26 cellular contexts compared by ENCODE assay signal in the genomic region with DNA sequence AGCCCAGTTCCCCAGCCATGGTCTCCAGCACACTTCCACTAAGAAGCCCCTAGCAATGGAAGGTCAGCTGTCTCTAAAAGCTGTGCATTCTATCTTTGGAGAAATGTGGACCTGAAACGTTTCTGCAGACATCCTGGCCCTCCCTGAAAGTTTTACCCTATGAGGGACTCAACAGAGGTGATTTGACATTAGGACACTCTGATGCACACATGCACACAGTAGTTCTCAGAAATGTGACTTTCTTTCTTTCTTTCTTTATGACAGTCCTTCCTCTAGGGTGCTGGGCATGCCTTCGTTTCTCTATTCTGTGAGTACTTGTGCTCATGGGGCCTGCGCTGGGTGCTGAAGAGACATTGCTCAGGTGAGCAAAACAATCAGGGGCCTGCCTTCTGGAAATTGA.
DNase-seq lines count a peak whose midpoint lies in the region; ATAC-seq and TF ChIP-seq lines count a peak whose summit lies in the region.
"Had no signal": no experiment of that assay in that cellular context is flagged by ENCODE, and none has a peak within 500 bp of the region (broad histone marks: within the 10 kb centered on the region; RNA-seq: fewer than 3 reads in every experiment).

No MANE protein-coding gene starts in this region.

- H3K27ac Mint-ChIP-seq in MCF 10A (ENCODE audit: low read depth, unreplicated experiment), result no peak overlapping the region
- H3K27ac Mint-ChIP-seq in activated T-helper 1 cell treated with anti-CD3 and anti-CD28 coated beads, Interleukin-12 subunit alpha, Interleukin-12 subunit beta, Interleukin-2, Interleukin-4 antibody, amounts not matched to agents 30 ng/mL and 10 ng/mL and 1 ng/mL, durations not matched to agents 14 hours and 24 hours and 36 hours, result peak overlapping the region; percentile 91
- peak overlapping the region; percentile 55 for H3K27ac Mint-ChIP-seq in stimulated activated naive CD8-positive, alpha-beta T cell treated with anti-CD3 and anti-CD28 coated beads, Interleukin-15, Interleukin-2, amounts not matched to agents 100 ng/mL and 50 ng/mL, for 24 hours
- peak overlapping the region in 2 of 8 donors; percentile 40 to 81 for H3K27ac Mint-ChIP-seq in CD8-positive, alpha-beta memory T cell
- H3K27ac Mint-ChIP-seq: activated naive CD4-positive, alpha-beta T cell treated with anti-CD3 and anti-CD28 coated beads for 36 hours; GM23338; mesothelial cell of epicardium had no signal

- H3K4me3 Mint-ChIP-seq in MCF 10A (ENCODE audit: unreplicated experiment), result no peak overlapping the region
- peak overlapping the region; percentile 50 for H3K4me3 Mint-ChIP-seq in activated T-helper 1 cell treated with anti-CD3 and anti-CD28 coated beads, Interleukin-12 subunit alpha, Interleukin-12 subunit beta, Interleukin-2, Interleukin-4 antibody, amounts not matched to agents 30 ng/mL and 10 ng/mL and 1 ng/mL, durations not matched to agents 14 hours and 24 hours and 36 hours
- no peak overlapping the region for H3K4me3 Mint-ChIP-seq in stimulated activated naive CD8-positive, alpha-beta T cell treated with anti-CD3 and anti-CD28 coated beads, Interleukin-15, Interleukin-2, amounts not matched to agents 100 ng/mL and 50 ng/mL, for 24 hours
- H3K4me3 Mint-ChIP-seq in CD8-positive, alpha-beta memory T cell, result peak overlapping the region in 1 of 7 donors; percentile 15
- H3K4me3 Mint-ChIP-seq: activated CD4-positive, alpha-beta T cell treated with anti-CD3 and anti-CD28 coated beads, Interleukin-2, amount 10 ng/mL, durations not matched to agents 7 days and 5 days; activated naive CD4-positive, alpha-beta T cell treated with anti-CD3 and anti-CD28 coated beads for 36 hours; GM23338; mesothelial cell of epicardium had no signal

- H3K27ac ChIP-seq in breast epithelium, result peak overlapping the region; percentile 89 to 90
- no peak overlapping the region for H3K27ac ChIP-seq in CD8-positive, alpha-beta memory T cell (ENCODE audit: low read depth, low read length)
- H3K27ac ChIP-seq: C4-2B, colonic mucosa, suprapubic skin, upper lobe of right lung had no signal

- CTCF ChIA-PET in MCF 10A (lab: Yijun Ruan, JAX), result interaction anchor here (0.6 kb wide), 1 partner anchor 21 kb away, joined by 3 read pairs; no protein-coding TSS in a partner anchor
- CTCF ChIA-PET in CD8-positive, alpha-beta memory T cell (lab: Charles Lee), result interaction anchor here (1.0 kb wide), 1 partner anchor 13 kb away, joined by 3 read pairs; no protein-coding TSS in a partner anchor

- DNase-seq in breast epithelium (ENCODE audit: low spot score in 2 of 2) (no peak), MCF 10A (ENCODE audit: unreplicated experiment) (no peak), inferior parietal cortex (ENCODE audit: extremely low spot score) (no peak)
- DNase-seq in activated T-helper 1 cell treated with anti-CD3 and anti-CD28 coated beads, Interleukin-12 subunit alpha, Interleukin-12 subunit beta, Interleukin-2, Interleukin-4 antibody, amounts not matched to agents 30 ng/mL and 10 ng/mL and 1 ng/mL, durations not matched to agents 14 hours and 24 hours and 36 hours (ENCODE audit: low spot score), result no peak
- DNase-seq in CD8-positive, alpha-beta memory T cell, result no peak
- DNase-seq: activated CD4-positive, alpha-beta T cell treated with anti-CD3 and anti-CD28 coated beads, Interleukin-2, amount 10 ng/mL, durations not matched to agents 7 days and 5 days; amygdala; colonic mucosa; DMS 273 treated with DMSO at 0.1 percent for 48 hours; effector memory CD4-positive, alpha-beta T cell; EL; erythroblast; glutamatergic neuron; left ventricle myocardium superior; naive thymus-derived CD4-positive, alpha-beta T cell; NCI-H1436 treated with DMSO at 0.1 percent for 48 hours; NCI-H446; NCI-H82; upper lobe of right lung had no signal

- H3K4me1 ChIP-seq in breast epithelium, result peaks cover 0 to 4% of the 10 kb centered on the region in 2 donors
- peaks cover 12% of the 10 kb centered on the region for H3K4me1 ChIP-seq in CD8-positive, alpha-beta memory T cell (ENCODE audit: insufficient read depth, low read length)
- H3K4me1 ChIP-seq: colonic mucosa, upper lobe of right lung had no signal

- no peak for TF ChIP-seq CTCF in breast epithelium (IDR thresholded peaks at IDR 0.05)
- TF ChIP-seq CTCF in MCF 10A (IDR thresholded peaks at IDR 0.05; ENCODE audit: unreplicated experiment), result no peak

- H3K4me1 Mint-ChIP-seq in MCF 10A (ENCODE audit: insufficient read depth, unreplicated experiment), result peaks cover 14% of the 10 kb centered on the region
- peaks cover 41% of the 10 kb centered on the region for H3K4me1 Mint-ChIP-seq in activated T-helper 1 cell treated with anti-CD3 and anti-CD28 coated beads, Interleukin-12 subunit alpha, Interleukin-12 subunit beta, Interleukin-2, Interleukin-4 antibody, amounts not matched to agents 30 ng/mL and 10 ng/mL and 1 ng/mL, durations not matched to agents 14 hours and 24 hours and 36 hours (ENCODE audit: low read depth)
- peaks cover 29% of the 10 kb centered on the region for H3K4me1 Mint-ChIP-seq in stimulated activated naive CD8-positive, alpha-beta T cell treated with anti-CD3 and anti-CD28 coated beads, Interleukin-15, Interleukin-2, amounts not matched to agents 100 ng/mL and 50 ng/mL, for 24 hours (ENCODE audit: low read depth)
- H3K4me1 Mint-ChIP-seq in CD8-positive, alpha-beta memory T cell, result peaks cover 15 to 26% (median 21%) of the 10 kb centered on the region in 3 donors

- H3K27me3 Mint-ChIP-seq in MCF 10A (ENCODE audit: insufficient read depth, unreplicated experiment), result no peaks in the 10 kb centered on the region
- H3K27me3 Mint-ChIP-seq in activated T-helper 1 cell treated with anti-CD3 and anti-CD28 coated beads, Interleukin-12 subunit alpha, Interleukin-12 subunit beta, Interleukin-2, Interleukin-4 antibody, amounts not matched to agents 30 ng/mL and 10 ng/mL and 1 ng/mL, durations not matched to agents 14 hours and 24 hours and 36 hours (ENCODE audit: insufficient read depth), result no peaks in the 10 kb centered on the region
- H3K27me3 Mint-ChIP-seq in stimulated activated naive CD8-positive, alpha-beta T cell treated with anti-CD3 and anti-CD28 coated beads, Interleukin-15, Interleukin-2, amounts not matched to agents 100 ng/mL and 50 ng/mL, for 24 hours, result no peaks in the 10 kb centered on the region
- H3K27me3 Mint-ChIP-seq in CD8-positive, alpha-beta memory T cell, result peaks cover 0 to 1% of the 10 kb centered on the region in 2 donors
- H3K27me3 Mint-ChIP-seq: activated CD4-positive, alpha-beta T cell treated with anti-CD3 and anti-CD28 coated beads, Interleukin-2, amount 10 ng/mL, durations not matched to agents 7 days and 5 days; naive thymus-derived CD4-positive, alpha-beta T cell had no signal

- H3K4me3 ChIP-seq in breast epithelium, result no peak overlapping the region
- no peak overlapping the region for H3K4me3 ChIP-seq in CD8-positive, alpha-beta memory T cell (ENCODE audit: low read length)
- H3K4me3 ChIP-seq: colonic mucosa, GM23338, suprapubic skin, upper lobe of right lung had no signal

- BruUV-seq in MCF 10A (replicated peaks; lab: Mats Ljungman, UMichigan), result no TSS peak

- no peaks in the 10 kb centered on the region for H3K9me3 Mint-ChIP-seq in MCF 10A (ENCODE audit: unreplicated experiment)
- peaks cover 9% of the 10 kb centered on the region for H3K9me3 Mint-ChIP-seq in activated T-helper 1 cell treated with anti-CD3 and anti-CD28 coated beads, Interleukin-12 subunit alpha, Interleukin-12 subunit beta, Interleukin-2, Interleukin-4 antibody, amounts not matched to agents 30 ng/mL and 10 ng/mL and 1 ng/mL, durations not matched to agents 14 hours and 24 hours and 36 hours
- H3K9me3 Mint-ChIP-seq in stimulated activated naive CD8-positive, alpha-beta T cell treated with anti-CD3 and anti-CD28 coated beads, Interleukin-15, Interleukin-2, amounts not matched to agents 100 ng/mL and 50 ng/mL, for 24 hours, result peaks cover 6% of the 10 kb centered on the region
- no peaks in the 10 kb centered on the region for H3K9me3 Mint-ChIP-seq in CD8-positive, alpha-beta memory T cell
- H3K9me3 Mint-ChIP-seq: activated CD4-positive, alpha-beta T cell treated with anti-CD3 and anti-CD28 coated beads, Interleukin-2, amount 10 ng/mL, durations not matched to agents 7 days and 5 days; activated naive CD4-positive, alpha-beta T cell treated with anti-CD3 and anti-CD28 coated beads for 36 hours; GM23338; mesothelial cell of epicardium had no signal

- peak; percentile 9 for ATAC-seq in GM21447 (IDR thresholded peaks at IDR 0.05; ENCODE audit: unreplicated experiment)
- ATAC-seq: GM23338; left ventricle myocardium superior; naive thymus-derived CD4-positive, alpha-beta T cell; upper lobe of right lung had no signal

- no peaks in the 10 kb centered on the region for H3K36me3 Mint-ChIP-seq in MCF 10A (ENCODE audit: insufficient read depth, unreplicated experiment)
- peaks cover 16% of the 10 kb centered on the region for H3K36me3 Mint-ChIP-seq in activated T-helper 1 cell treated with anti-CD3 and anti-CD28 coated beads, Interleukin-12 subunit alpha, Interleukin-12 subunit beta, Interleukin-2, Interleukin-4 antibody, amounts not matched to agents 30 ng/mL and 10 ng/mL and 1 ng/mL, durations not matched to agents 14 hours and 24 hours and 36 hours (ENCODE audit: low read depth)
- peaks cover 6% of the 10 kb centered on the region for H3K36me3 Mint-ChIP-seq in stimulated activated naive CD8-positive, alpha-beta T cell treated with anti-CD3 and anti-CD28 coated beads, Interleukin-15, Interleukin-2, amounts not matched to agents 100 ng/mL and 50 ng/mL, for 24 hours (ENCODE audit: low read depth)
- H3K36me3 Mint-ChIP-seq in CD8-positive, alpha-beta memory T cell, result no peaks in the 10 kb centered on the region
- H3K36me3 Mint-ChIP-seq: mesothelial cell of epicardium had no signal

- intact Hi-C loops in breast epithelium (cut with DNase I; ENCODE audit: low total_unique reads) (no loop called here), MCF 10A (cut with micrococcal nuclease) (no loop called here)
- intact Hi-C loops in activated T-helper 1 cell treated with anti-CD3 and anti-CD28 coated beads, Interleukin-12 subunit alpha, Interleukin-12 subunit beta, Interleukin-2, Interleukin-4 antibody, amounts not matched to agents 30 ng/mL and 10 ng/mL and 1 ng/mL, durations not matched to agents 14 hours and 24 hours and 36 hours (cut with micrococcal nuclease), result loop anchor here (5.0 to 10.0 kb wide), 4 partner anchors 38 to 710 kb away; no protein-coding TSS in a partner anchor

- no peaks in the 10 kb centered on the region for H3K27me3 ChIP-seq in breast epithelium
- H3K27me3 ChIP-seq in CD8-positive, alpha-beta memory T cell (ENCODE audit: insufficient read depth, low read length, poor library complexity, severe bottlenecking), result no peaks in the 10 kb centered on the region
- H3K27me3 ChIP-seq: colonic mucosa, suprapubic skin, upper lobe of right lung had no signal

- no peaks in the 10 kb centered on the region for H3K36me3 ChIP-seq in breast epithelium
- H3K36me3 ChIP-seq in CD8-positive, alpha-beta memory T cell (ENCODE audit: insufficient read depth, low read length), result no peaks in the 10 kb centered on the region
- H3K36me3 ChIP-seq: colonic mucosa, suprapubic skin, upper lobe of right lung had no signal

- no peaks in the 10 kb centered on the region for H3K9me3 ChIP-seq in breast epithelium
- H3K9me3 ChIP-seq in CD8-positive, alpha-beta memory T cell (ENCODE audit: low read length), result no peaks in the 10 kb centered on the region
- H3K9me3 ChIP-seq: colonic mucosa, suprapubic skin, upper lobe of right lung had no signal

- POLR2A ChIA-PET in MCF 10A (lab: Yijun Ruan, JAX), result interaction anchor here (0.6 to 0.9 kb wide), 3 partner anchors 87 to 1365 kb away, joined by 3 read pairs; no protein-coding TSS in a partner anchor
- POLR2A ChIA-PET in CD8-positive, alpha-beta memory T cell (lab: Charles Lee), result no interaction called here

- TF ChIP-seq POLR2A in breast epithelium (IDR thresholded peaks at IDR 0.05), result no peak
